20 cellular contexts compared by ENCODE assay signal in the genomic region with DNA sequence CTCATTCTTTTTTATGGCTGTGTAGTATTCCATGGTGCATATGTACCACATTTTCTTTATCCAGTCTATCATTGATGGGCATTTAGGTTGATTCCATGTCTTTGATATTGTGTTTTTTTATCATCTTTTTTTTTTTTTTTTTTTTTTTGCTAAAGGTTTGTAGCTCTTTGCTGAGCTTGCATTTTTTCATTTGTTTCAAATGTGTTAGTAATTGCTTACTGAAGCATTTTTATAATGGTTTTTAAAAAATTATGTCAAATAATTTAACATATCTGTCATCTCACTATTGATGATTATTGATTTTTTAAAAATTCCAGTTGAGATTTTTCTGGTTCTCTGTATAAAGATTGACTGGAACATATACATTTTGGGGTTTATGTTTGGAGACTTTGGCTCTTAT.
DNase-seq lines count a peak whose midpoint lies in the region; ATAC-seq, FAIRE-seq and TF ChIP-seq lines count a peak whose summit lies in the region.
"Had no signal": no experiment of that assay in that cellular context is flagged by ENCODE, and none has a peak within 500 bp of the region (broad histone marks: within the 10 kb centered on the region; RNA-seq: fewer than 3 reads in every experiment).

No MANE protein-coding gene starts in this region.

- no TSS peak for BruUV-seq in IMR-90 (replicated peaks; lab: Mats Ljungman, UMichigan)

- no peak overlapping the region for H3K56ac ChIP-seq in IMR-90 (ENCODE audit: extremely low read depth, insufficient read depth, low read length)
- H3K56ac ChIP-seq in H1 (replicated peaks; ENCODE audit: insufficient read length, low read depth, low read length) = no peak overlapping the region

- H3K14ac ChIP-seq in IMR-90 (replicated peaks; ENCODE audit: low read depth, low read length) = no peak overlapping the region
- H3K14ac ChIP-seq in H1 (ENCODE audit: insufficient read length) = no peak overlapping the region

- H2AK5ac ChIP-seq in IMR-90 (ENCODE audit: low read depth, low read length) = no peak overlapping the region
- H2AK5ac ChIP-seq in H1 (ENCODE audit: low read depth, low read length) = no peak overlapping the region

- in situ Hi-C loops in IMR-90 (cut with MboI; ENCODE audit: low sequenced_read_pairs) = no loop called here

- H4K91ac ChIP-seq in IMR-90 (ENCODE audit: insufficient read depth, low read depth, low read length) = no peak overlapping the region
- no peak overlapping the region for H4K91ac ChIP-seq in H1 (replicated peaks; ENCODE audit: insufficient read length, low read length)

- H2BK20ac ChIP-seq in IMR-90 (ENCODE audit: low read depth, low read length) = no peak overlapping the region
- H2BK20ac ChIP-seq in H1 (ENCODE audit: low read length) = no peak overlapping the region

- CTCF ChIA-PET in A549 (lab: Yijun Ruan, JAX) (no interaction called here), IMR-90 (lab: Yijun Ruan, JAX) (interaction anchor here (0.6 kb wide), 3 partner anchors 8 to 151 kb away, joined by 3 to 6 read pairs (median 4); no protein-coding TSS in a partner anchor), H1 (lab: Charles Lee; ENCODE audit: partially characterized antibody) (no interaction called here)

- no peaks in the 10 kb centered on the region for H3K36me3 ChIP-seq in IMR-90 (ENCODE audit: control insufficient read depth, insufficient read depth, low read length)
- no peaks in the 10 kb centered on the region for H3K36me3 ChIP-seq in H1 (ENCODE audit: control insufficient read depth in 2 of 4, insufficient read depth in 4 of 4, low read length in 3 of 4)
- H3K36me3 ChIP-seq: BLaER1 treated with 17β-estradiol and CSF1 and Interleukin-3, amounts not matched to agents 10 nM and 100 nM had no signal

- no peaks in the 10 kb centered on the region for H3K23me2 ChIP-seq in H1 (ENCODE audit: low read depth, low read length)

- intact Hi-C loops in IMR-90 (cut with micrococcal nuclease) = no loop called here

- H3K4ac ChIP-seq in IMR-90 (ENCODE audit: low read depth, low read length) (no peak overlapping the region), H1 (replicated peaks; ENCODE audit: insufficient read length, low read depth, low read length) (no peak overlapping the region)

- H4K20me1 ChIP-seq in IMR-90 (ENCODE audit: insufficient read depth, low read length) = no peaks in the 10 kb centered on the region
- H4K20me1 ChIP-seq in H1 (replicated peaks in 1 of 2; ENCODE audit: control insufficient read depth in 1 of 2, insufficient read depth in 2 of 2, low read length in 2 of 2) = no peaks in the 10 kb centered on the region
- H4K20me1 ChIP-seq: BLaER1 treated with 17β-estradiol and CSF1 and Interleukin-3, amounts not matched to agents 10 nM and 100 nM had no signal

- TF ChIP-seq POLR2A in A549 (IDR thresholded peaks at IDR 0.05; ENCODE audit: low read length) (no peak), IMR-90 (IDR thresholded peaks at IDR 0.05; ENCODE audit: low read depth, low read length) (no peak), H1 (IDR thresholded peaks at IDR 0.05; ENCODE audit: control extremely low read depth in 1 of 2, low read depth in 2 of 2, low read length in 2 of 2) (no peak)

- POLR2A ChIA-PET in A549 (lab: Yijun Ruan, JAX) (no interaction called here), IMR-90 (lab: Charles Lee; ENCODE audit: unreplicated experiment) (no interaction called here), H1 (lab: Charles Lee; ENCODE audit: partially characterized antibody) (no interaction called here)

- H3K23ac ChIP-seq in IMR-90 (ENCODE audit: low read depth, low read length) (no peak overlapping the region), H1 (ENCODE audit: insufficient read length) (no peak overlapping the region)

- TF ChIP-seq RAD21 in A549 (conservative IDR thresholded peaks at IDR 0.05 in 1 of 2, IDR thresholded peaks at IDR 0.05 in 1 of 2) (no peak), IMR-90 (IDR thresholded peaks at IDR 0.05; ENCODE audit: low read length) (no peak), H1 (IDR thresholded peaks at IDR 0.05 in 1 of 2, conservative IDR thresholded peaks at IDR 0.05 in 1 of 2; ENCODE audit: low read depth in 2 of 2, low read length in 2 of 2) (no peak)

- H2AFZ ChIP-seq in IMR-90 (replicated peaks; ENCODE audit: low read length, poor library complexity) = no peak overlapping the region
- H2AFZ ChIP-seq in H1 (ENCODE audit: low read length) = no peak overlapping the region

- H3K9me3 ChIP-seq in A549 = no peaks in the 10 kb centered on the region
- no peaks in the 10 kb centered on the region for H3K9me3 ChIP-seq in IMR-90 (ENCODE audit: control insufficient read depth, insufficient read depth, low read length)
- H3K9me3 ChIP-seq in H1 (ENCODE audit: insufficient read depth in 2 of 2, low read depth in 1 of 2, low read length in 1 of 2) = no peaks in the 10 kb centered on the region
- H3K9me3 ChIP-seq: Caco-2 had no signal

- H2BK15ac ChIP-seq in IMR-90 (ENCODE audit: low read depth, low read length) (no peak overlapping the region), H1 (ENCODE audit: low read length) (no peak overlapping the region)

- ATAC-seq in A549 (no peak), IMR-90 (ENCODE audit: low read depth) (no peak), HG03139 (IDR thresholded peaks at IDR 0.05; ENCODE audit: unreplicated experiment) (no peak)
- ATAC-seq: CD8-positive, alpha-beta T cell had no signal

- DNase-seq in A549 (ENCODE audit: low read depth in 1 of 2, low spot score in 1 of 2) (no peak), IMR-90 (no peak), H1 (ENCODE audit: low read depth in 1 of 2, low spot score in 2 of 2) (no peak), NCI-H2171 treated with DMSO at 0.1 percent for 48 hours (lab: John Stamatoyannopoulos, UW) (no peak)
- DNase-seq: 8988T; AML-193; Caco-2; Calu3; CD4-positive, alpha-beta T cell; CD8-positive, alpha-beta T cell; DMS79 treated with DMSO at 0.1 percent for 48 hours; GF-D8 had no signal

- TF ChIP-seq CTCF in A549 (IDR thresholded peaks at IDR 0.05) (no peak), IMR-90 (conservative IDR thresholded peaks at IDR 0.05; ENCODE audit: low read depth, low read length) (no peak), H1 (IDR thresholded peaks at IDR 0.05; ENCODE audit: control extremely low read depth in 1 of 3, insufficient read depth in 1 of 3, low read depth in 1 of 3, low read length in 3 of 3) (no peak)

- no peaks in the 10 kb centered on the region for H3K79me2 ChIP-seq in H1 (ENCODE audit: control insufficient read depth in 1 of 2, insufficient read depth in 2 of 2, low read length in 2 of 2)

- H3K18ac ChIP-seq in IMR-90 (ENCODE audit: low read depth, low read length) = no peak overlapping the region
- H3K18ac ChIP-seq in H1 (ENCODE audit: extremely low read depth, low read length) = no peak overlapping the region

- H4K8ac ChIP-seq in IMR-90 (ENCODE audit: low read depth in 2 of 2, low read length in 2 of 2) (no peak overlapping the region), H1 (ENCODE audit: extremely low read depth, insufficient read depth, low read length) (no peak overlapping the region)

- H3K79me1 ChIP-seq in IMR-90 (ENCODE audit: low read depth in 1 of 2, low read length in 2 of 2) (no peaks in the 10 kb centered on the region), H1 (ENCODE audit: low read depth, low read length) (no peaks in the 10 kb centered on the region)

- H3K9me1 ChIP-seq in IMR-90 (ENCODE audit: insufficient read depth, low read length) = 0 out of 2 replicates have a peak, but pooled peaks cover 3% of the 10 kb centered on the region

- H2BK120ac ChIP-seq in IMR-90 (ENCODE audit: low read depth, low read length) (no peak overlapping the region), H1 (replicated peaks; ENCODE audit: low read depth, low read length) (no peak overlapping the region)

- H2BK12ac ChIP-seq in H1 (ENCODE audit: low read depth, low read length) = no peak overlapping the region

- H3K4me1 ChIP-seq in A549 (no peaks in the 10 kb centered on the region), IMR-90 (ENCODE audit: control insufficient read depth, insufficient read depth, low read length) (peaks cover 4% of the 10 kb centered on the region), H1 (replicated peaks in 1 of 4; ENCODE audit: control insufficient read depth in 3 of 4, insufficient read depth in 4 of 4, low read length in 3 of 4) (no peaks in the 10 kb centered on the region)
- H3K4me1 ChIP-seq: BLaER1 treated with 17β-estradiol and CSF1 and Interleukin-3, amounts not matched to agents 10 nM and 100 nM; Caco-2 had no signal

- H3K27ac ChIP-seq in A549 (no peak overlapping the region), IMR-90 (ENCODE audit: insufficient read depth, low read length) (no peak overlapping the region), H1 (ENCODE audit: low read depth, low read length) (no peak overlapping the region)
- H3K27ac ChIP-seq: BLaER1 treated with 17β-estradiol and CSF1 and Interleukin-3, amounts not matched to agents 10 nM and 100 nM; C4-2B had no signal

- H2BK5ac ChIP-seq in IMR-90 (ENCODE audit: low read depth, low read length, poor library complexity, severe bottlenecking) = no peak overlapping the region
- H2BK5ac ChIP-seq in H1 (ENCODE audit: low read depth, low read length) = no peak overlapping the region

- TF ChIP-seq EP300 in A549 (IDR thresholded peaks at IDR 0.05) (no peak), H1 (IDR thresholded peaks at IDR 0.05; ENCODE audit: borderline replicate concordance in 1 of 2, low read depth in 2 of 2, low read length in 2 of 2) (no peak)

- H2AK9ac ChIP-seq in IMR-90 (replicated peaks; ENCODE audit: low read depth, low read length, poor library complexity) = no peak overlapping the region

- H3K4me3 ChIP-seq in A549 (no peak overlapping the region), IMR-90 (ENCODE audit: insufficient read depth, low read depth, low read length) (no peak overlapping the region), H1 (ENCODE audit: extremely low read depth in 1 of 4, insufficient read depth in 2 of 4, low read depth in 3 of 4, low read length in 4 of 4) (no peak overlapping the region)
- H3K4me3 ChIP-seq: BLaER1 treated with 17β-estradiol and CSF1 and Interleukin-3, amounts not matched to agents 10 nM and 100 nM had no signal

- H3K27me3 ChIP-seq in IMR-90 (ENCODE audit: control insufficient read depth, insufficient read depth, low read length) (no peaks in the 10 kb centered on the region), H1 (replicated peaks in 1 of 4; ENCODE audit: control insufficient read depth in 3 of 4, extremely low read depth in 1 of 4, insufficient read depth in 3 of 4, low read length in 3 of 4) (no peaks in the 10 kb centered on the region)
- H3K27me3 ChIP-seq: BLaER1 treated with 17β-estradiol and CSF1 and Interleukin-3, amounts not matched to agents 10 nM and 100 nM had no signal

- H3K4me2 ChIP-seq in A549 (no peak overlapping the region), IMR-90 (ENCODE audit: low read depth, low read length) (no peak overlapping the region), H1 (ENCODE audit: insufficient read depth in 1 of 2, low read depth in 2 of 2, low read length in 2 of 2) (no peak overlapping the region)
- H3K4me2 ChIP-seq: BLaER1 treated with 17β-estradiol and CSF1 and Interleukin-3, amounts not matched to agents 10 nM and 100 nM had no signal

- H4K5ac ChIP-seq in IMR-90 (ENCODE audit: low read depth, low read length) (no peak overlapping the region), H1 (ENCODE audit: insufficient read length, low read depth, low read length) (no peak overlapping the region)

- H3K9ac ChIP-seq in IMR-90 (ENCODE audit: low read depth, low read length) (no peak overlapping the region), H1 (replicated peaks in 1 of 4; ENCODE audit: extremely low read depth in 1 of 4, low read depth in 3 of 4, low read length in 3 of 4) (no peak overlapping the region)
- H3K9ac ChIP-seq: BLaER1 treated with 17β-estradiol and CSF1 and Interleukin-3, amounts not matched to agents 10 nM and 100 nM had no signal

- FAIRE-seq in A549 (lab: Jason Lieb, UNC) = no peak
- FAIRE-seq in H1 (lab: Jason Lieb, UNC) = no peak
- FAIRE-seq: A204.1, D721Med, G401.6, GM12891, GM19239 had no signal

- dilution Hi-C loops in IMR-90 (cut with HindIII; ENCODE audit: low sequenced_read_pairs, unreplicated experiment) = no loop called here

Comparison
In these comparisons a context has a peak if more than half of its experiments do, and no peak if none do; other contexts are left out.
1. Of the 18 proteins assayed by ChIP-seq in both H1 and A549: peak only in H1: none; only in A549: none; in both: MAFK; in neither: 17.